Comparison of ENCODE assay signal across 8 cellular contexts in genomic region chr17:58172369-58173071, GRCh38. TPM values are rescaled to one million over a fixed set of nuclear protein-coding genes. Genes with fewer than 3 reads are reported as not detected.
DNase-seq lines count a peak whose midpoint lies in the region; ATAC-seq and TF ChIP-seq lines count a peak whose summit lies in the region.

No MANE protein-coding gene starts in this region.

- no peak overlapping the region for H3K9ac ChIP-seq in SK-N-MC (ENCODE audit: insufficient read length)

- H3K27me3 ChIP-seq in brain microvascular endothelial cell (replicated peaks) (no peaks in the 10 kb centered on the region), tibial artery (peaks cover 0 to 11% of the 10 kb centered on the region in 2 donors)

- H3K27ac ChIP-seq in SK-N-MC (no peak overlapping the region), brain microvascular endothelial cell (no peak overlapping the region), tibial artery (no peak overlapping the region)

- H3K9me3 ChIP-seq in SK-N-MC (ENCODE audit: low read depth, low read length) (no peaks in the 10 kb centered on the region), tibial artery (no peaks in the 10 kb centered on the region)

- H3K36me3 ChIP-seq in SK-N-MC (ENCODE audit: insufficient read depth, low read length) (no peaks in the 10 kb centered on the region), brain microvascular endothelial cell (replicated peaks) (no peaks in the 10 kb centered on the region), tibial artery (no peaks in the 10 kb centered on the region)

- no peak overlapping the region for H3K4me3 ChIP-seq in SK-N-MC
- no peak overlapping the region for H3K4me3 ChIP-seq in brain microvascular endothelial cell (ENCODE audit: low read depth, low read length)
- no peak overlapping the region for H3K4me3 ChIP-seq in tibial artery

- H3K27ac Mint-ChIP-seq in natural killer cell treated with Interleukin-12 subunit alpha and Interleukin-12 subunit beta and Interleukin-15 and Interleukin-18, amount 100 ng/mL, for 72 hours: peak overlapping the region in 1 of 2 donors; percentile 75

- H3K4me1 ChIP-seq in tibial artery: no peaks in the 10 kb centered on the region

- peaks cover 24 to 35% of the 10 kb centered on the region in 2 donors for H3K4me1 Mint-ChIP-seq in natural killer cell treated with Interleukin-12 subunit alpha and Interleukin-12 subunit beta and Interleukin-15 and Interleukin-18, amount 100 ng/mL, for 72 hours (ENCODE audit: low read depth in 2 of 2)

- TF ChIP-seq CTCF in brain microvascular endothelial cell (IDR thresholded peaks at IDR 0.05; ENCODE audit: low read depth, low read length, missing control alignments) (peak; percentile 62), tibial artery (IDR thresholded peaks at IDR 0.05) (peak in 1 of 2 experiments; percentile 6)

- peak; percentile 34 for DNase-seq in EL
- peak; percentile 66 for DNase-seq in KBM-7
- peak; percentile 1 for DNase-seq in SK-N-MC (ENCODE audit: low read depth, low spot score)
- peak; percentile 12 for DNase-seq in brain microvascular endothelial cell
- no peak for DNase-seq in natural killer cell treated with Interleukin-12 subunit alpha and Interleukin-12 subunit beta and Interleukin-15 and Interleukin-18, amount 100 ng/mL, for 72 hours (ENCODE audit: low spot score)
- no peak for DNase-seq in tibial artery
- no peak for DNase-seq in KG1 (lab: John Stamatoyannopoulos, UW)

- H3K9me3 Mint-ChIP-seq in natural killer cell treated with Interleukin-12 subunit alpha and Interleukin-12 subunit beta and Interleukin-15 and Interleukin-18, amount 100 ng/mL, for 72 hours: no peaks in the 10 kb centered on the region

- H3K27me3 Mint-ChIP-seq in natural killer cell treated with Interleukin-12 subunit alpha and Interleukin-12 subunit beta and Interleukin-15 and Interleukin-18, amount 100 ng/mL, for 72 hours: peaks cover 6 to 20% of the 10 kb centered on the region in 2 donors

- in situ Hi-C loops in KBM-7 (cut with MboI; ENCODE audit: low pct_unique_long_range_greater_than_20kb, low sequenced_read_pairs): no loop called here
- in situ Hi-C loops in brain microvascular endothelial cell (cut with HindIII; ENCODE audit: low pct_ligation_motif_present, low sequenced_read_pairs): no loop called here

- ATAC-seq in natural killer cell treated with Interleukin-12 subunit alpha and Interleukin-12 subunit beta and Interleukin-15 and Interleukin-18, amount 100 ng/mL, for 72 hours: peak; percentile 52 to 66
- ATAC-seq in GM21723 (IDR thresholded peaks at IDR 0.05; ENCODE audit: unreplicated experiment): no peak

- intact Hi-C loops in tibial artery (cut with DNase I; ENCODE audit: low total_unique reads): no loop called here

- H3K36me3 Mint-ChIP-seq in natural killer cell treated with Interleukin-12 subunit alpha and Interleukin-12 subunit beta and Interleukin-15 and Interleukin-18, amount 100 ng/mL, for 72 hours: no peaks in the 10 kb centered on the region

- H3K4me3 Mint-ChIP-seq in natural killer cell treated with Interleukin-12 subunit alpha and Interleukin-12 subunit beta and Interleukin-15 and Interleukin-18, amount 100 ng/mL, for 72 hours: no peak overlapping the region

RNA-seq across cellular contexts. Expression of gene OR4D2, which starts 5.7 kb away (rescaled TPM):
- total RNA-seq in natural killer cell treated with Interleukin-12 subunit alpha and Interleukin-12 subunit beta and Interleukin-15 and Interleukin-18, amount 100 ng/mL, for 72 hours: not detected

RNA-seq across cellular contexts. Expression of gene EPX, which starts 20.0 kb away (rescaled TPM):
- total RNA-seq in natural killer cell treated with Interleukin-12 subunit alpha and Interleukin-12 subunit beta and Interleukin-15 and Interleukin-18, amount 100 ng/mL, for 72 hours: not detected

RNA-seq across cellular contexts. Expression of gene OR4D1, which starts 24.3 kb away (rescaled TPM):
- under 1 TPM in 1 of 2 donors, not detected in 1; 0.25 TPM for total RNA-seq in natural killer cell treated with Interleukin-12 subunit alpha and Interleukin-12 subunit beta and Interleukin-15 and Interleukin-18, amount 100 ng/mL, for 72 hours

RNA-seq across cellular contexts. Expression of gene MKS1, which starts 46.5 kb away (rescaled TPM):
- total RNA-seq in natural killer cell treated with Interleukin-12 subunit alpha and Interleukin-12 subunit beta and Interleukin-15 and Interleukin-18, amount 100 ng/mL, for 72 hours: 10 to 100 TPM; 13.2 to 20.2 TPM

Comparison
In these comparisons a context has a peak if more than half of its experiments do, and no peak if none do; other contexts are left out.
1. DNase-seq: peak in EL (single experiment), KBM-7 (single experiment), SK-N-MC (single experiment) and brain microvascular endothelial cell (single experiment); none in natural killer cell treated with Interleukin-12 subunit alpha and Interleukin-12 subunit beta and Interleukin-15 and Interleukin-18, amount 100 ng/mL, for 72 hours (single experiment), tibial artery (0 of 2) and KG1 (single experiment).